ENCODE assay signal across 8 cellular contexts in genomic region chr12:88035271-88035906, GRCh38. TPM values are rescaled to one million over a fixed set of nuclear protein-coding genes. Genes with fewer than 3 reads are reported as not detected.
A peak's percentile ranks its signal among the peaks of the same experiment; 100 is the strongest.
DNase-seq lines count a peak whose midpoint lies in the region; ATAC-seq and TF ChIP-seq lines count a peak whose summit lies in the region.

No MANE protein-coding gene starts in this region.

- 0% methylated on average over 54 of the region's 54 CpGs for WGBS in heart right ventricle, 2 donors
- 0 to 1% methylated on average over 41 to 42 of the region's 54 CpGs for WGBS in upper lobe of left lung, 2 donors

- H3K9me3 Mint-ChIP-seq in activated naive CD8-positive, alpha-beta T cell treated with anti-CD3 and anti-CD28 coated beads, Interleukin-2, amount 50 U/mL, for 24 hours = no peaks in the 10 kb centered on the region

- TF ChIP-seq CTCF in GM12875 (IDR thresholded peaks at IDR 0.05; ENCODE audit: borderline replicate concordance, insufficient read depth, low read depth, low read length) = no peak
- TF ChIP-seq CTCF in SU-DHL-6 (IDR thresholded peaks at IDR 0.05; ENCODE audit: insufficient read depth, low read length, poor library complexity, severe bottlenecking) = no peak
- no peak for TF ChIP-seq CTCF in heart right ventricle (IDR thresholded peaks at IDR 0.05)
- no peak for TF ChIP-seq CTCF in upper lobe of left lung (IDR thresholded peaks at IDR 0.05)

- peak overlapping the region; percentile 46; the same call in 1 of the 2 replicates for H3K27ac ChIP-seq in SU-DHL-6 (ENCODE audit: low read depth, low read length)
- peak overlapping the region in 9 of 10 donors; percentile 42 to 83 (median 75) for H3K27ac ChIP-seq in heart right ventricle
- H3K27ac ChIP-seq in upper lobe of left lung = peak overlapping the region; percentile 68 to 85 (median 82)

- H4K20me1 ChIP-seq in SU-DHL-6 (ENCODE audit: low read depth, low read length) = no peaks in the 10 kb centered on the region

- no peak for TF ChIP-seq EP300 in upper lobe of left lung (IDR thresholded peaks at IDR 0.05)

- TF ChIP-seq POLR2A in upper lobe of left lung (IDR thresholded peaks at IDR 0.05) = peak in 3 of 4 donors; percentile 66 to 83 (median 73)

- H3K79me2 ChIP-seq in SU-DHL-6 (ENCODE audit: insufficient read depth, low read length) = peaks cover 51% of the 10 kb centered on the region

- H3K4me3 ChIP-seq in GM12875 (ENCODE audit: low read depth, low read length) (peak overlapping the region; percentile 93), SU-DHL-6 (ENCODE audit: insufficient read depth, low read length, poor library complexity, severe bottlenecking) (peak overlapping the region; percentile 81), heart right ventricle (peak overlapping the region; percentile 58 to 97 (median 80)), upper lobe of left lung (peak overlapping the region; percentile 45 to 86 (median 70))

- no peaks in the 10 kb centered on the region for H3F3A ChIP-seq in SU-DHL-6 (ENCODE audit: insufficient read depth)

- peak overlapping the region; percentile 94 for H3K27ac Mint-ChIP-seq in activated naive CD8-positive, alpha-beta T cell treated with anti-CD3 and anti-CD28 coated beads, Interleukin-2, amount 50 U/mL, for 24 hours

- H3K4me1 ChIP-seq in heart right ventricle (peaks cover 0 to 39% (median 22%) of the 10 kb centered on the region in 9 donors), upper lobe of left lung (peaks cover 14 to 29% (median 19%) of the 10 kb centered on the region in 4 donors)

- H3K9ac ChIP-seq in SU-DHL-6 (ENCODE audit: low read length) = peak overlapping the region; percentile 79

- H3K36me3 ChIP-seq in SU-DHL-6 (ENCODE audit: low read length) (peaks cover 5% of the 10 kb centered on the region), heart right ventricle (no peaks in the 10 kb centered on the region), upper lobe of left lung (no peaks in the 10 kb centered on the region)

- intact Hi-C loops in heart right ventricle (cut with DNase I) = no loop called here
- intact Hi-C loops in posterior cingulate gyrus (cut with DNase I) = loop anchor here (5.0 kb wide), 1 partner anchor 107 kb away; the partner anchor contains the start of genes CEP290 and TMTC3

- H3K9me3 ChIP-seq in SU-DHL-6 (ENCODE audit: insufficient read depth, low read length) (no peaks in the 10 kb centered on the region), heart right ventricle (no peaks in the 10 kb centered on the region), upper lobe of left lung (no peaks in the 10 kb centered on the region)

- no peaks in the 10 kb centered on the region for H3K27me3 Mint-ChIP-seq in activated naive CD8-positive, alpha-beta T cell treated with anti-CD3 and anti-CD28 coated beads, Interleukin-2, amount 50 U/mL, for 24 hours

- peak; percentile 100 for ATAC-seq in HG02763 (IDR thresholded peaks at IDR 0.05; ENCODE audit: unreplicated experiment)
- peak; percentile 100 for ATAC-seq in activated naive CD8-positive, alpha-beta T cell treated with anti-CD3 and anti-CD28 coated beads, Interleukin-2, amount 50 U/mL, for 24 hours
- peak; percentile 99 to 100 (median 100) for ATAC-seq in heart right ventricle
- peak; percentile 98 to 100 for ATAC-seq in upper lobe of left lung (ENCODE audit: low FRiP score in 2 of 2)

- peak overlapping the region; percentile 96 for H3K4me3 Mint-ChIP-seq in activated naive CD8-positive, alpha-beta T cell treated with anti-CD3 and anti-CD28 coated beads, Interleukin-2, amount 50 U/mL, for 24 hours

- peak overlapping the region; percentile 98 for H2AFZ ChIP-seq in SU-DHL-6 (ENCODE audit: low read depth, low read length, severe bottlenecking)

- H3K27me3 ChIP-seq in SU-DHL-6 (ENCODE audit: low read length) = no peaks in the 10 kb centered on the region
- no peaks in the 10 kb centered on the region for H3K27me3 ChIP-seq in heart right ventricle
- no peaks in the 10 kb centered on the region for H3K27me3 ChIP-seq in upper lobe of left lung

- H3K9me2 ChIP-seq in SU-DHL-6 (replicated peaks; ENCODE audit: insufficient read depth, low read length) = no peaks in the 10 kb centered on the region

- H3K4me2 ChIP-seq in SU-DHL-6 (ENCODE audit: low read depth, low read length, poor library complexity, severe bottlenecking) = peak overlapping the region; percentile 93

- DNase-seq in NCI-H1417 (lab: John Stamatoyannopoulos, UW) (peak; percentile 91 to 94 (median 94)), heart right ventricle (peak; percentile 88 to 90), posterior cingulate gyrus (peak; percentile 88 to 99 (median 94)), upper lobe of left lung (peak; percentile 90 to 97)
- DNase-seq in activated naive CD8-positive, alpha-beta T cell treated with anti-CD3 and anti-CD28 coated beads, Interleukin-2, amount 50 U/mL, for 24 hours = peak; percentile 88

- H3K36me3 Mint-ChIP-seq in activated naive CD8-positive, alpha-beta T cell treated with anti-CD3 and anti-CD28 coated beads, Interleukin-2, amount 50 U/mL, for 24 hours (ENCODE audit: low read depth) = peaks cover 24% of the 10 kb centered on the region

- peaks cover 49% of the 10 kb centered on the region for H3K4me1 Mint-ChIP-seq in activated naive CD8-positive, alpha-beta T cell treated with anti-CD3 and anti-CD28 coated beads, Interleukin-2, amount 50 U/mL, for 24 hours

RNA-seq across cellular contexts. Expression of gene C12orf50, which starts 6.2 kb away (rescaled TPM):
- total RNA-seq in heart right ventricle = under 1 TPM in 3 of 10 donors, not detected in 7; 0.07 to 0.10 (median 0.07) TPM
- not detected for polyA plus RNA-seq in heart right ventricle
- total RNA-seq in upper lobe of left lung = under 1 TPM in 2 of 6 donors, not detected in 4; 0.07 to 0.11 TPM

Comparison
In these comparisons a context has a peak if more than half of its experiments do, and no peak if none do; other contexts are left out.
1. Peak in every context shown above with its lines: DNase-seq, ATAC-seq, H3K4me3 ChIP-seq and H3K27ac ChIP-seq.